In the genomic region with DNA sequence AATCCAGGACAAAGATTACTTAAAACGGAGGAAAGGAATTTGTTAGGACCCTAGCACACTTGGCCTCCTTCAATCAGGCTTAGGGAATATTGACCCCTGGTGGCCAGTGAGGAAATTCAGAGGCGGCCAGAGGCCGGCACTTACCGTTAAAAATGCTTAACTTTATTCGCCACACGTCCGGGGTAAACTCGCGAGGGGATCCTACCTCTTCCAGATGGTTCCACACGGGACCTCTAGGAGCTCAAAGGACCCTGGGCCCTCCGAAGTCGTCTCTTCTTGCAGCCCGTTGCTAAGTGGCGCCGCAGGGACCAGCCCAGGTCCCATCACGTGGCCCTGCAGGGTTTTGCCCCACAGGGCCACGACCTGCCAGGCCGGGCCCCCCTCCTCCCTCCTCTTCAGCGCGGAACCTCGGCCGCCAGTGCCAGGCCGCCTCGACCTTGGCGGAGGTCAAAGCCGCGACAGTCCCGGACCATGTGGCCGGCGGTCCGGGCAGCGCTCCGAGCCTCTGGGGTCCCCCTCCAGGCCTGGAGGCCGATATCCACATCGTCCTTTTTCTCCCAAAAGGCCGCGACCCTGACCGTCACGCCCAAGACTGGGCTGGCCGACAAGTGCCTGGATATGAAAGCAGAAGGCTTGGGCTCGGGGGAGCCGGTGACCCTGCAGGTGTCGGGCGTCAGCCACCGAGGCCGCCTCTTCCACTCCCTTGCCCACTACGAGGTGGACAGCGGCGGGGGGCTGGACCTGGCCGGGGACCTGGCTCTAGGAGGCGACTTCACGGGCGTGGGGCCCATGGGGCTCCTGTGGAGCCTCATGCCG, we compare ENCODE assay signal across 1 cellular context.
A peak's percentile ranks its signal among the peaks of the same experiment; 100 is the strongest.
TF ChIP-seq lines count a peak whose summit lies in the region.

No MANE protein-coding gene starts in this region.

TF ChIP-seq in HepG2, 621 proteins besides CTCF, POLR2A, EP300 and RAD21 (continued from another document):
- TF ChIP-seq, protein P1, sequence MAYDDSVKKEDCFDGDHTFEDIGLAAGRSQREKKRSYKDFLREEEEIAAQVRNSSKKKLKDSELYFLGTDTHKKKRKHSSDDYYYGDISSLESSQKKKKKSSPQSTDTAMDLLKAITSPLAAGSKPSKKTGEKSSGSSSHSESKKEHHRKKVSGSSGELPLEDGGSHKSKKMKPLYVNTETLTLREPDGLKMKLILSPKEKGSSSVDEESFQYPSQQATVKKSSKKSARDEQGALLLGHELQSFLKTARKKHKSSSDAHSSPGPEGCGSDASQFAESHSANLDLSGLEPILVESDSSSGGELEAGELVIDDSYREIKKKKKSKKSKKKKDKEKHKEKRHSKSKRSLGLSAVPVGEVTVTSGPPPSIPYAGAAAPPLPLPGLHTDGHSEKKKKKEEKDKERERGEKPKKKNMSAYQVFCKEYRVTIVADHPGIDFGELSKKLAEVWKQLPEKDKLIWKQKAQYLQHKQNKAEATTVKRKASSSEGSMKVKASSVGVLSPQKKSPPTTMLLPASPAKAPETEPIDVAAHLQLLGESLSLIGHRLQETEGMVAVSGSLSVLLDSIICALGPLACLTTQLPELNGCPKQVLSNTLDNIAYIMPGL (CRISPR knock-in tag; IDR thresholded peaks at IDR 0.05; ENCODE audit: borderline replicate concordance in 1 of 2, low read depth in 1 of 2), result peak; percentile 68 to 69; a peak in 3 of 4 replicates
- TF ChIP-seq LCORL (IDR thresholded peaks at IDR 0.05) (no peak), LCORL (CRISPR knock-in tag; IDR thresholded peaks at IDR 0.05) (0 out of 2 replicates have a peak, but pooled peaks have one; percentile 23), ZBTB42 (CRISPR knock-in tag; IDR thresholded peaks at IDR 0.05) (no peak), KDM5A (IDR thresholded peaks at IDR 0.05; ENCODE audit: borderline replicate concordance, low read length) (peak; percentile 44; the same call in 1 of the 2 replicates), HDAC6 (IDR thresholded peaks at IDR 0.05; ENCODE audit: low read depth, low read length) (no peak), ZNF737 (CRISPR knock-in tag; IDR thresholded peaks at IDR 0.05; ENCODE audit: borderline replicate concordance) (no peak)
